In the genomic region with DNA sequence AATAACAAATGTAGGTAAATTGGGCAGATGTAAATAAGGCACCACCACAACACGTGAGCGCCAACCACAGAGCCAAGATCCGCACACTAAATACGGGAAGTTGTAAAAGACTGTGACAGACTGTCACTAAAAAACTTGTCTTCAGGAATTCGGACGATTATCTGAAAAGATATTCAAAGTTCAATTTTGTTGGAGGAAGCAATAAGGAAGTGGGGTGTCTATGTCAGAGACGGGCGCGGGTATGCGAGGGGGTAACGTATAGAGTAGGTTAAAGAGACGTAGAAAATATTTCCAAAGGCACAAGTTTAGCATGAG, we compare ENCODE assay signal across 8 cellular contexts. TPM values are rescaled to one million over a fixed set of nuclear protein-coding genes. Genes with fewer than 3 reads are reported as not detected.
A peak's percentile ranks its signal among the peaks of the same experiment; 100 is the strongest.
DNase-seq lines count a peak whose midpoint lies in the region; ATAC-seq and TF ChIP-seq lines count a peak whose summit lies in the region.

No MANE protein-coding gene starts in this region.

- H3K9me3 ChIP-seq in cardiac muscle cell (ENCODE audit: low read depth) (no peaks in the 10 kb centered on the region), MM.1S (replicated peaks; ENCODE audit: insufficient read depth, low read length) (no peaks in the 10 kb centered on the region), esophagus (ENCODE audit: control insufficient read depth in 2 of 2, insufficient read depth in 1 of 2, low read depth in 1 of 2, low read length in 1 of 2) (no peaks in the 10 kb centered on the region), osteoblast (ENCODE audit: low read depth, low read length) (no peaks in the 10 kb centered on the region)

- no peaks in the 10 kb centered on the region for H3K27me3 ChIP-seq in cardiac muscle cell
- H3K27me3 ChIP-seq in MM.1S (replicated peaks; ENCODE audit: insufficient read depth, low read length) = no peaks in the 10 kb centered on the region
- no peaks in the 10 kb centered on the region for H3K27me3 ChIP-seq in esophagus (ENCODE audit: control insufficient read depth in 1 of 2, insufficient read depth in 2 of 2, low read length in 2 of 2)
- H3K27me3 ChIP-seq in osteoblast (ENCODE audit: insufficient read depth, low read length) = no peaks in the 10 kb centered on the region

- WGBS in esophagus, 2 donors = 16% methylated on average over 12 of the region's 12 CpGs

- H3K79me2 ChIP-seq in MM.1S (ENCODE audit: low read length) = peaks cover 39% of the 10 kb centered on the region
- peaks cover 35% of the 10 kb centered on the region for H3K79me2 ChIP-seq in osteoblast (ENCODE audit: insufficient read depth, low read length)

- H3K4me1 ChIP-seq in cardiac muscle cell (ENCODE audit: low read depth) = peaks cover 33% of the 10 kb centered on the region
- peaks cover 43% of the 10 kb centered on the region for H3K4me1 ChIP-seq in MM.1S (ENCODE audit: low read length)
- H3K4me1 ChIP-seq in esophagus (ENCODE audit: control insufficient read depth in 2 of 2, insufficient read depth in 2 of 2, low read length in 1 of 2) = peaks cover 0 to 2% of the 10 kb centered on the region in 2 donors
- H3K4me1 ChIP-seq in osteoblast (ENCODE audit: insufficient read depth, low read length) = peaks cover 36% of the 10 kb centered on the region

- H4K20me1 ChIP-seq in MM.1S (ENCODE audit: insufficient read depth, low read length) (peaks cover 23% of the 10 kb centered on the region), osteoblast (ENCODE audit: insufficient read depth, low read length) (peaks cover 28% of the 10 kb centered on the region)

- H3K4me2 ChIP-seq in MM.1S (ENCODE audit: low read depth, low read length) = peak overlapping the region; percentile 90
- peak overlapping the region; percentile 96 for H3K4me2 ChIP-seq in osteoblast (ENCODE audit: insufficient read depth, low read length)

- no peaks in the 10 kb centered on the region for H3K9me2 ChIP-seq in MM.1S (replicated peaks; ENCODE audit: insufficient read depth, low read length)

- intact Hi-C loops in Right ventricle myocardium inferior (cut with DNase I) = no loop called here

- H3K36me3 ChIP-seq in cardiac muscle cell = peaks cover 22% of the 10 kb centered on the region
- H3K36me3 ChIP-seq in MM.1S (replicated peaks; ENCODE audit: insufficient read depth, low read length) = peaks cover 22% of the 10 kb centered on the region; the same call in 1 of the 2 replicates
- H3K36me3 ChIP-seq in esophagus (ENCODE audit: control insufficient read depth in 2 of 2, insufficient read depth in 2 of 2, low read length in 1 of 2) = no peaks in the 10 kb centered on the region
- H3K36me3 ChIP-seq in osteoblast (ENCODE audit: insufficient read depth, low read length) = peaks cover 21% of the 10 kb centered on the region

- H3K4me3 ChIP-seq in cardiac muscle cell (peak overlapping the region; percentile 53), MM.1S (ENCODE audit: low read length) (peak overlapping the region; percentile 87), esophagus (ENCODE audit: low read depth in 1 of 2, low read length in 2 of 2) (peak overlapping the region; percentile 57 to 58), osteoblast (ENCODE audit: insufficient read depth, low read length) (peak overlapping the region; percentile 87)

- H3K27ac ChIP-seq in cardiac muscle cell = peak overlapping the region; percentile 97
- peak overlapping the region; percentile 100 for H3K27ac ChIP-seq in MM.1S (ENCODE audit: low read length)
- H3K27ac ChIP-seq in esophagus (ENCODE audit: low read depth in 2 of 2, low read length in 1 of 2) = peak overlapping the region; percentile 88 to 92
- H3K27ac ChIP-seq in osteoblast (ENCODE audit: low read depth, low read length) = peak overlapping the region; percentile 96

- H2AFZ ChIP-seq in MM.1S (ENCODE audit: low read length) (peak overlapping the region; percentile 11; the same call in 1 of the 2 replicates), osteoblast (ENCODE audit: low read length) (peak overlapping the region; percentile 97)

- H3F3A ChIP-seq in MM.1S (ENCODE audit: insufficient read depth, low read length) = peaks cover 30% of the 10 kb centered on the region

- no peak for DNase-seq in cardiac muscle cell (ENCODE audit: low read depth in 1 of 2, low spot score in 1 of 2)
- DNase-seq in Right ventricle myocardium inferior (ENCODE audit: missing footprints) = no peak
- DNase-seq in MM.1S = peak; percentile 77
- DNase-seq in activated CD8-positive, alpha-beta memory T cell treated with anti-CD3 and anti-CD28 coated beads, Interleukin-2, amount 50 U/mL, for 4 hours = peak; percentile 32
- peak; percentile 34 for DNase-seq in osteoblast (ENCODE audit: insufficient read length, low spot score, missing footprints)
- DNase-seq in epidermal melanocyte (ENCODE audit: insufficient read length, low spot score) = no peak
- DNase-seq in NCI-H1694 treated with DMSO at 0.1 percent for 48 hours (lab: John Stamatoyannopoulos, UW) = no peak

- no peak for TF ChIP-seq CTCF in cardiac muscle cell (IDR thresholded peaks at IDR 0.05; ENCODE audit: low read depth, low read length)
- TF ChIP-seq CTCF in MM.1S (IDR thresholded peaks at IDR 0.05; ENCODE audit: low read length) = no peak
- TF ChIP-seq CTCF in osteoblast (IDR thresholded peaks at IDR 0.05; ENCODE audit: extremely low read depth, low read depth, low read length) = no peak

- H3K9ac ChIP-seq in MM.1S (ENCODE audit: low read length) = peak overlapping the region; percentile 99

- no peak for ATAC-seq in Right ventricle myocardium inferior

RNA-seq across cellular contexts. Expression of gene HSP90B1, which starts 1.5 kb away (rescaled TPM):
- total RNA-seq in cardiac muscle cell (386 and 610 TPM in 2 replicates), Right ventricle myocardium inferior (402 TPM), osteoblast (430 and 436 TPM in 2 replicates)
- polyA plus RNA-seq in cardiac muscle cell (473 and 1,006 TPM in 2 replicates), esophagus (100 to 1,000 TPM; 192 to 208 TPM)

RNA-seq across cellular contexts. Expression of gene TDG, which starts 37.0 kb away (rescaled TPM):
- 31.7 and 47.8 TPM in 2 replicates for total RNA-seq in cardiac muscle cell
- polyA plus RNA-seq in cardiac muscle cell = 28.3 and 33.7 TPM in 2 replicates
- total RNA-seq in Right ventricle myocardium inferior = 9.7 TPM
- 10 to 100 TPM; 14.6 to 15.5 TPM for polyA plus RNA-seq in esophagus
- 20.9 and 23.2 TPM in 2 replicates for total RNA-seq in osteoblast

Comparison
In these comparisons a context has a peak if more than half of its experiments do, and no peak if none do; other contexts are left out.
1. DNase-seq: peak in MM.1S (single experiment), activated CD8-positive, alpha-beta memory T cell treated with anti-CD3 and anti-CD28 coated beads, Interleukin-2, amount 50 U/mL, for 4 hours (single experiment) and osteoblast (single experiment); none in cardiac muscle cell (0 of 2), Right ventricle myocardium inferior (single experiment), epidermal melanocyte (single experiment) and NCI-H1694 treated with DMSO at 0.1 percent for 48 hours (single experiment).
2. Peak in every context shown above with its lines, with median percentiles within 50 percentile points of each other: H3K27ac ChIP-seq and H3K4me3 ChIP-seq.